8 cellular contexts compared by ENCODE assay signal in the genomic region with DNA sequence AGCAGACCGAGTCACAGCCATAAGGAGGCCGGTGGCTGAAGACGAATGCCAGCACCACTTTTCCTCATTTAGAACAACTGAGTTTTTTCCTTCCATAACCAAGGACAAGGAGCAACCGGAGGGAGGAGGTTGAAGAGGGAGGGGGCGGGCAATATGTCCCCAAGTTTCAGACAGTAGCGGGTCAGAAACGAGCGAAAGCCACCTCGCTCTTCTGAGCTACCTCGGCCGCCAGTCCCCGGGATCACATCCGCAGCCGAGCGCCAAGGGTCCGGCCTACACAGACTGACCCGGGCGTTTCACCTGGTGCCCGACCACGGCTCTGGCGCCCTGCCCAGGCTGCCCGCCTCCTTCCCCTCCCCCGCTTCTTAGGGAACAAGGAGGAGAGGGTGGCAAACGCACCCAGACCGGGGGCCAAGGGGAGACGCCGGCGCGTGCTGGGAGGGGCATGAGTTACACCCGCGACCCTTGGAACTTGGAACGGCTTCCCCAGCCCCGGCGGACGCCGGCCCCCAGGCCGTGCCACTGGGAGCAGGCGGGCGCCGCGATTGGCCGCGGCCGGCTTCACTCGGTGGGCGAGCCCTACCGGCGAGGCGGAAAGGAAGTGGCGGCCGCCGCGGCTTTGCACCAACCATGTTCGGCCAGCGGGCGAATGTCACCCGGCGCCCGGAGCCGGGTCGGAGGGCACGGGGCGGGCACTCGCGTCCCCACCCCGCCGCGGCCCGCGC. TPM values are rescaled to one million over a fixed set of nuclear protein-coding genes. Genes with fewer than 3 reads are reported as not detected.
DNase-seq lines count a peak whose midpoint lies in the region; ATAC-seq and TF ChIP-seq lines count a peak whose summit lies in the region.

No MANE protein-coding gene starts in this region.

- DNase-seq in Caki2 (ENCODE audit: low read depth) (peak; percentile 87), astrocyte of the hippocampus (ENCODE audit: low read depth, low spot score) (peak; percentile 91), hepatocyte (ENCODE audit: low spot score) (peak; percentile 91), putamen (ENCODE audit: low spot score) (peak; percentile 62), NCI-H1048 (lab: John Stamatoyannopoulos, UW) (no peak)

- H3K36me3 Mint-ChIP-seq in T-helper 1 cell treated with Interleukin-12 subunit alpha and Interleukin-12 subunit beta and Interleukin-4 antibody, amounts not matched to agents 30 μg/mL and 1 μg/mL, for 36 hours (ENCODE audit: low read depth): peaks cover 45% of the 10 kb centered on the region

- H3K4me3 Mint-ChIP-seq in T-helper 1 cell treated with Interleukin-12 subunit alpha and Interleukin-12 subunit beta and Interleukin-4 antibody, amounts not matched to agents 30 μg/mL and 1 μg/mL, for 36 hours: peak overlapping the region; percentile 94

- H3K4me2 ChIP-seq in hepatocyte: peak overlapping the region; percentile 86

- H3K4me1 ChIP-seq in HUES64 (ENCODE audit: insufficient read depth, low read length): peaks cover 7% of the 10 kb centered on the region
- peaks cover 37% of the 10 kb centered on the region for H3K4me1 ChIP-seq in hepatocyte (ENCODE audit: insufficient read depth)

- H3K9ac ChIP-seq in HUES64 (ENCODE audit: low read depth, low read length): peak overlapping the region; percentile 77

- no peaks in the 10 kb centered on the region for H3K9me3 Mint-ChIP-seq in T-helper 1 cell treated with Interleukin-12 subunit alpha and Interleukin-12 subunit beta and Interleukin-4 antibody, amounts not matched to agents 30 μg/mL and 1 μg/mL, for 36 hours

- peaks cover 24% of the 10 kb centered on the region for H4K20me1 ChIP-seq in hepatocyte (ENCODE audit: insufficient read depth, poor library complexity, severe bottlenecking)

- peak overlapping the region; percentile 67 for H2AFZ ChIP-seq in hepatocyte

- H3K27me3 ChIP-seq in HUES64 (ENCODE audit: insufficient read depth, low read length) (no peaks in the 10 kb centered on the region), hepatocyte (no peaks in the 10 kb centered on the region)

- peak; percentile 35 for ATAC-seq in GM19397 (IDR thresholded peaks at IDR 0.05; ENCODE audit: unreplicated experiment)

- H3K9me3 ChIP-seq in HUES64 (ENCODE audit: insufficient read depth, low read depth, low read length) (no peaks in the 10 kb centered on the region), hepatocyte (ENCODE audit: low read depth) (no peaks in the 10 kb centered on the region)

- H3K9me2 ChIP-seq in hepatocyte (replicated peaks; ENCODE audit: insufficient read depth): no peaks in the 10 kb centered on the region

- H3K4me1 Mint-ChIP-seq in T-helper 1 cell treated with Interleukin-12 subunit alpha and Interleukin-12 subunit beta and Interleukin-4 antibody, amounts not matched to agents 30 μg/mL and 1 μg/mL, for 36 hours (ENCODE audit: low read depth): peaks cover 52% of the 10 kb centered on the region

- H3K27ac Mint-ChIP-seq in T-helper 1 cell treated with Interleukin-12 subunit alpha and Interleukin-12 subunit beta and Interleukin-4 antibody, amounts not matched to agents 30 μg/mL and 1 μg/mL, for 36 hours: peak overlapping the region; percentile 93

- H3K27ac ChIP-seq in HUES64 (ENCODE audit: low read depth, low read length) (peak overlapping the region; percentile 62; the same call in 1 of the 2 replicates), hepatocyte (peak overlapping the region; percentile 95)

- H3K36me3 ChIP-seq in HUES64 (ENCODE audit: insufficient read depth, low read length): no peaks in the 10 kb centered on the region
- H3K36me3 ChIP-seq in hepatocyte (replicated peaks; ENCODE audit: insufficient read depth, low read depth): no peaks in the 10 kb centered on the region

- TF ChIP-seq CTCF in hepatocyte (IDR thresholded peaks at IDR 0.05; ENCODE audit: poor library complexity): no peak

- no peaks in the 10 kb centered on the region for H3K27me3 Mint-ChIP-seq in T-helper 1 cell treated with Interleukin-12 subunit alpha and Interleukin-12 subunit beta and Interleukin-4 antibody, amounts not matched to agents 30 μg/mL and 1 μg/mL, for 36 hours (ENCODE audit: low read depth)

- peaks cover 78% of the 10 kb centered on the region for H3K79me2 ChIP-seq in hepatocyte

- H3K4me3 ChIP-seq in HUES64 (ENCODE audit: low read length) (peak overlapping the region; percentile 73), hepatocyte (peak overlapping the region; percentile 69)

- under 1% methylated on average over 70 of the region's 70 CpGs for WGBS in HUES64
- WGBS in hepatocyte (ENCODE audit: low lambda C conversion rate, missing lambda C conversion rate): 1% methylated on average over 44 of the region's 70 CpGs

- in situ Hi-C loops in Caki2 (cut with HindIII; ENCODE audit: low pct_unique_long_range_greater_than_20kb, low sequenced_read_pairs): no loop called here

RNA-seq across cellular contexts. Expression of a gene that starts 1.6 kb away (rescaled TPM):
- total RNA-seq in Caki2 (2014; rRNA removed; shearing (Covaris generic); ENCODE audit: low replicate concordance): 18.4 and 47.1 TPM in 2 replicates
- polyA plus RNA-seq in HUES64 (2013, experiment 1 of 2): 6.4 TPM
- polyA plus RNA-seq in HUES64 (2013, experiment 2 of 2): 6.5 TPM
- total RNA-seq in hepatocyte: 41.1 and 50.5 TPM in 2 replicates
- 17.7 and 19.1 TPM in 2 replicates for polyA plus RNA-seq in hepatocyte
